Comparison of ENCODE assay signal across 8 cellular contexts in genomic region chr19:13153627-13154240, GRCh38. TPM values are rescaled to one million over a fixed set of nuclear protein-coding genes. Genes with fewer than 3 reads are reported as not detected.
A peak's percentile ranks its signal among the peaks of the same experiment; 100 is the strongest.
DNase-seq lines count a peak whose midpoint lies in the region; ATAC-seq, FAIRE-seq and TF ChIP-seq lines count a peak whose summit lies in the region.

No MANE protein-coding gene starts in this region.

- H3K36me3 ChIP-seq in OCI-LY1 (ENCODE audit: insufficient read depth, low read length) (peaks cover 6% of the 10 kb centered on the region), breast epithelium (no peaks in the 10 kb centered on the region), HepG2 (replicated peaks in 1 of 2; ENCODE audit: control insufficient read depth in 1 of 2, insufficient read depth in 2 of 2, low read length in 2 of 2) (no peaks in the 10 kb centered on the region), testis (ENCODE audit: low read depth, missing control alignments) (no peaks in the 10 kb centered on the region)

- H3F3A ChIP-seq in OCI-LY1 (ENCODE audit: insufficient read depth, low read length): peaks cover 5% of the 10 kb centered on the region

- H3K9me3 ChIP-seq in OCI-LY1 (ENCODE audit: low read length): no peaks in the 10 kb centered on the region
- no peaks in the 10 kb centered on the region for H3K9me3 ChIP-seq in breast epithelium
- H3K9me3 ChIP-seq in HepG2 (ENCODE audit: low read length): no peaks in the 10 kb centered on the region
- no peaks in the 10 kb centered on the region for H3K9me3 ChIP-seq in testis

- H3K27me3 ChIP-seq in OCI-LY1 (ENCODE audit: insufficient read depth, low read length) (no peaks in the 10 kb centered on the region; the same call in 1 of the 2 replicates), breast epithelium (no peaks in the 10 kb centered on the region), HepG2 (ENCODE audit: control insufficient read depth in 1 of 2, insufficient read depth in 2 of 2, low read length in 2 of 2) (no peaks in the 10 kb centered on the region; a peak in 1 of 5 replicates), testis (no peaks in the 10 kb centered on the region)

- H4K20me1 ChIP-seq in OCI-LY1 (ENCODE audit: insufficient read depth, low read length) (no peaks in the 10 kb centered on the region), HepG2 (ENCODE audit: insufficient read depth, low read length) (peaks cover 3% of the 10 kb centered on the region; the same call in 1 of the 2 replicates)

- in situ Hi-C loops in HepG2 (cut with HindIII; ENCODE audit: extremely low pct_ligation_motif_present, low pct_unique_long_range_greater_than_20kb): loop anchor here (5.0 kb wide), 2 partner anchors 36 to 39 kb away; partner anchors contain the start of genes NACC1 and TRMT1

- TF ChIP-seq RAD21 in HepG2 (CRISPR knock-in tag; IDR thresholded peaks at IDR 0.05): no peak; the same call in 1 of the 2 replicates

- H3K4me1 ChIP-seq in OCI-LY1 (ENCODE audit: insufficient read depth, low read length, severe bottlenecking) (peaks cover 46% of the 10 kb centered on the region), breast epithelium (peaks cover 4 to 9% of the 10 kb centered on the region in 2 donors), HepG2 (ENCODE audit: insufficient read depth, low read length) (peaks cover 41% of the 10 kb centered on the region), testis (peaks cover 18% of the 10 kb centered on the region)

- POLR2A ChIA-PET in HepG2 (lab: Yijun Ruan, JAX): interaction anchor here (1.3 to 3.0 kb wide), 11 partner anchors 10 to 100 kb away, joined by 3 to 108 read pairs (median 8); partner anchors contain the start of gene NACC1

- CTCF ChIA-PET in HepG2 (lab: Yijun Ruan, JAX; ENCODE audit: low intra/inter-chr PET ratio, low total read pairs): interaction anchor here (1.2 kb wide), 1 partner anchor 42 kb away, joined by 3 read pairs; no protein-coding TSS in a partner anchor

- H3K79me2 ChIP-seq in OCI-LY1 (ENCODE audit: insufficient read depth, low read length) (no peaks in the 10 kb centered on the region), HepG2 (ENCODE audit: insufficient read depth, low read length) (peaks cover 46% of the 10 kb centered on the region)

- intact Hi-C loops in breast epithelium (cut with DNase I; ENCODE audit: low total_unique reads) (no loop called here), HepG2 (cut with micrococcal nuclease; ENCODE audit: unreplicated experiment) (loop anchor here (5.0 kb wide), 2 partner anchors 36 to 694 kb away; partner anchors contain the start of genes NACC1 and TRMT1), testis (cut with DNase I; ENCODE audit: low total_unique reads) (loop anchor here (5.0 kb wide), 1 partner anchor 36 kb away; the partner anchor contains the start of genes NACC1 and TRMT1)

- FAIRE-seq in HepG2 (lab: Jason Lieb, UNC): no peak

- ATAC-seq in HepG2 (no peak), GM21529 (IDR thresholded peaks at IDR 0.05; ENCODE audit: unreplicated experiment) (no peak), HG02884 (IDR thresholded peaks at IDR 0.05; ENCODE audit: unreplicated experiment) (no peak)

- peak overlapping the region; percentile 88 for H3K9ac ChIP-seq in OCI-LY1 (ENCODE audit: low read length)
- peak overlapping the region; percentile 94 for H3K9ac ChIP-seq in HepG2 (ENCODE audit: insufficient read depth, low read depth, low read length)

- TF ChIP-seq CTCF in OCI-LY1 (IDR thresholded peaks at IDR 0.05; ENCODE audit: low read length) (no peak), breast epithelium (IDR thresholded peaks at IDR 0.05) (no peak), HepG2 (CRISPR knock-in tag; IDR thresholded peaks at IDR 0.05) (no peak; the same call in 1 of the 2 replicates), testis (IDR thresholded peaks at IDR 0.05) (no peak)

- no peak overlapping the region for H3K27ac ChIP-seq in OCI-LY1 (ENCODE audit: low read depth, low read length, poor library complexity, severe bottlenecking)
- H3K27ac ChIP-seq in breast epithelium: peak overlapping the region; percentile 99 to 100
- H3K27ac ChIP-seq in HepG2 (ENCODE audit: extremely low read length, insufficient read depth, low read length): peak overlapping the region; percentile 95
- H3K27ac ChIP-seq in testis: peak overlapping the region; percentile 60 to 96

- TF ChIP-seq POLR2A in breast epithelium (IDR thresholded peaks at IDR 0.05) (no peak), HepG2 (IDR thresholded peaks at IDR 0.05; ENCODE audit: insufficient read depth in 1 of 2, low read depth in 2 of 2, low read length in 2 of 2) (no peak), testis (IDR thresholded peaks at IDR 0.05) (no peak)

- no peak overlapping the region for H2AFZ ChIP-seq in OCI-LY1 (ENCODE audit: low read length)
- no peak overlapping the region for H2AFZ ChIP-seq in HepG2 (ENCODE audit: low read length)

- no peak for TF ChIP-seq EP300 in HepG2 (IDR thresholded peaks at IDR 0.05; ENCODE audit: low read depth in 2 of 2, low read length in 2 of 2)
- TF ChIP-seq EP300 in HepG2 (CRISPR knock-in tag; IDR thresholded peaks at IDR 0.05; ENCODE audit: borderline replicate concordance): no peak

- DNase-seq in NCI-H1105 treated with DMSO at 0.1 percent for 48 hours (lab: John Stamatoyannopoulos, UW): peak; percentile 32
- DNase-seq in NCI-H1105 (lab: John Stamatoyannopoulos, UW): no peak
- peak in 1 of 2 donors; percentile 35 for DNase-seq in breast epithelium (ENCODE audit: low spot score in 2 of 2)
- no peak for DNase-seq in HepG2 (ENCODE audit: low spot score)
- DNase-seq in testis: no peak

- no TSS peak for BruUV-seq in HepG2 (replicated peaks; lab: Mats Ljungman, UMichigan)

- H3K4me3 ChIP-seq in OCI-LY1 (ENCODE audit: low read depth, low read length, poor library complexity, severe bottlenecking) (peak overlapping the region; percentile 90), breast epithelium (peak overlapping the region; percentile 72 to 84 (median 77)), HepG2 (replicated peaks in 1 of 3; ENCODE audit: insufficient read depth in 1 of 3, low read depth in 2 of 3, low read length in 3 of 3) (peak overlapping the region; percentile 57 to 91 (median 74)), testis (peak overlapping the region; percentile 73 to 78)

- H3K4me2 ChIP-seq in OCI-LY1 (ENCODE audit: low read length) (peak overlapping the region; percentile 94), HepG2 (ENCODE audit: low read depth, low read length) (peak overlapping the region; percentile 96)

- 65% methylated on average over 51 of the region's 63 CpGs for WGBS in HepG2 (ENCODE audit: low lambda C conversion rate)
- WGBS in testis, 2 donors: 42% methylated on average over 22 to 61 of the region's 63 CpGs

- no peaks in the 10 kb centered on the region for H3K9me2 ChIP-seq in OCI-LY1 (ENCODE audit: low read depth, low read length)

RNA-seq across cellular contexts. Expression of gene IER2, which starts 3.5 kb away (rescaled TPM):
- total RNA-seq in breast epithelium (100 to 1,000 TPM in 1 of 3 donors, 10 to 100 TPM in 2; 20.6 to 146 (median 79.6) TPM), HepG2 (2016; rRNA removed; fragmentation: Illumina TruSeq; extraction: Trizol) (10.0 and 14.3 TPM in 2 replicates), testis (10 to 100 TPM; 18.1 to 29.4 TPM)
- total RNA-seq in HepG2 (2016; cell fraction: cytosol; rRNA removed; fragmentation: Illumina TruSeq; extraction: Trizol; ENCODE audit: low read depth): 5.0 and 5.9 TPM in 2 replicates
- total RNA-seq in HepG2 (2016; cell fraction: insoluble cytoplasmic fraction; rRNA removed; fragmentation: Illumina TruSeq; extraction: Trizol): 8.1 and 16.1 TPM in 2 replicates
- 10.0 and 11.1 TPM in 2 replicates for total RNA-seq in HepG2 (2016; cell fraction: membrane; rRNA removed; fragmentation: Illumina TruSeq; extraction: Trizol)
- 12.6 and 13.6 TPM in 2 replicates for total RNA-seq in HepG2 (2016; cell fraction: nucleus; rRNA removed; fragmentation: Illumina TruSeq; extraction: Trizol)
- polyA plus RNA-seq in HepG2 (2011; rRNA removed) (10.1 and 12.9 TPM in 2 replicates), testis (ENCODE audit: insufficient read depth, low read depth, low replicate concordance) (23.3 TPM)
- polyA plus RNA-seq in HepG2 (2011; cell fraction: cytosol; rRNA removed): 14.4 and 15.3 TPM in 2 replicates
- 84.6 and 97.2 TPM in 2 replicates for polyA plus RNA-seq in HepG2 (2011; cell fraction: nucleus; rRNA removed)
- polyA plus RNA-seq in HepG2 (2012): 20.1 and 25.8 TPM in 2 replicates
- 5.5 and 5.8 TPM in 2 replicates for polyA plus RNA-seq in HepG2 (2016; cell fraction: cytosol; fragmentation: Illumina TruSeq; extraction: Trizol; ENCODE audit: low read depth)
- 17.5 and 22.6 TPM in 2 replicates for polyA plus RNA-seq in HepG2 (2016; cell fraction: insoluble cytoplasmic fraction; fragmentation: Illumina TruSeq; extraction: Trizol; ENCODE audit: low read depth)
- polyA plus RNA-seq in HepG2 (2016; cell fraction: membrane; fragmentation: Illumina TruSeq; extraction: Trizol; ENCODE audit: low read depth): 9.7 and 9.8 TPM in 2 replicates
- 39.1 and 40.8 TPM in 2 replicates for polyA plus RNA-seq in HepG2 (2016; cell fraction: nucleus; fragmentation: Illumina TruSeq; extraction: Trizol; ENCODE audit: insufficient read depth, low read depth)
- 8.1 and 9.7 TPM in 2 replicates for polyA minus RNA-seq in HepG2 (2011; rRNA and poly(A)+ RNA removed; ENCODE audit: low replicate concordance)
- polyA minus RNA-seq in HepG2 (2011; cell fraction: cytosol; rRNA and poly(A)+ RNA removed): 7.0 and 7.3 TPM in 2 replicates
- 9.7 and 9.9 TPM in 2 replicates for polyA minus RNA-seq in HepG2 (2011; cell fraction: nucleus; rRNA and poly(A)+ RNA removed)

RNA-seq across cellular contexts. Expression of gene STX10, which starts 3.6 kb away (rescaled TPM):
- total RNA-seq in breast epithelium (10 to 100 TPM; 74.6 to 78.3 (median 75.2) TPM), HepG2 (2016; rRNA removed; fragmentation: Illumina TruSeq; extraction: Trizol) (36.8 and 47.9 TPM in 2 replicates), testis (10 to 100 TPM; 27.2 to 37.6 TPM)
- total RNA-seq in HepG2 (2016; cell fraction: cytosol; rRNA removed; fragmentation: Illumina TruSeq; extraction: Trizol; ENCODE audit: low read depth): 56.0 and 67.5 TPM in 2 replicates
- total RNA-seq in HepG2 (2016; cell fraction: insoluble cytoplasmic fraction; rRNA removed; fragmentation: Illumina TruSeq; extraction: Trizol): 33.4 and 50.3 TPM in 2 replicates
- total RNA-seq in HepG2 (2016; cell fraction: membrane; rRNA removed; fragmentation: Illumina TruSeq; extraction: Trizol): 78.5 and 90.1 TPM in 2 replicates
- 27.2 and 35.2 TPM in 2 replicates for total RNA-seq in HepG2 (2016; cell fraction: nucleus; rRNA removed; fragmentation: Illumina TruSeq; extraction: Trizol)
- polyA plus RNA-seq in HepG2 (2011; rRNA removed) (66.4 and 85.5 TPM in 2 replicates), testis (ENCODE audit: insufficient read depth, low read depth, low replicate concordance) (18.1 TPM)
- 58.0 and 78.9 TPM in 2 replicates for polyA plus RNA-seq in HepG2 (2011; cell fraction: cytosol; rRNA removed)
- 198 and 219 TPM in 2 replicates for polyA plus RNA-seq in HepG2 (2011; cell fraction: nucleus; rRNA removed)
- polyA plus RNA-seq in HepG2 (2012): 28.8 and 43.3 TPM in 2 replicates
- polyA plus RNA-seq in HepG2 (2016; cell fraction: cytosol; fragmentation: Illumina TruSeq; extraction: Trizol; ENCODE audit: low read depth): 79.7 and 89.7 TPM in 2 replicates
- 39.4 and 44.9 TPM in 2 replicates for polyA plus RNA-seq in HepG2 (2016; cell fraction: insoluble cytoplasmic fraction; fragmentation: Illumina TruSeq; extraction: Trizol; ENCODE audit: low read depth)
- polyA plus RNA-seq in HepG2 (2016; cell fraction: membrane; fragmentation: Illumina TruSeq; extraction: Trizol; ENCODE audit: low read depth): 85.7 and 88.6 TPM in 2 replicates
- 76.5 and 85.3 TPM in 2 replicates for polyA plus RNA-seq in HepG2 (2016; cell fraction: nucleus; fragmentation: Illumina TruSeq; extraction: Trizol; ENCODE audit: insufficient read depth, low read depth)
- 37.6 and 153 TPM in 2 replicates for polyA minus RNA-seq in HepG2 (2011; rRNA and poly(A)+ RNA removed; ENCODE audit: low replicate concordance)
- 11.9 and 14.2 TPM in 2 replicates for polyA minus RNA-seq in HepG2 (2011; cell fraction: cytosol; rRNA and poly(A)+ RNA removed)
- 10.3 and 12.1 TPM in 2 replicates for polyA minus RNA-seq in HepG2 (2011; cell fraction: nucleus; rRNA and poly(A)+ RNA removed)

RNA-seq across cellular contexts. Expression of gene NACC1, which starts 35.7 kb away (rescaled TPM):
- total RNA-seq in breast epithelium (10 to 100 TPM in 2 of 3 donors, 1 to 10 TPM in 1; 8.5 to 20.5 (median 19.7) TPM), HepG2 (2016; rRNA removed; fragmentation: Illumina TruSeq; extraction: Trizol) (31.8 and 46.7 TPM in 2 replicates), testis (100 to 1,000 TPM in 1 of 2 donors, 10 to 100 TPM in 1; 75.9 to 102 TPM)
- 6.8 and 8.2 TPM in 2 replicates for total RNA-seq in HepG2 (2016; cell fraction: cytosol; rRNA removed; fragmentation: Illumina TruSeq; extraction: Trizol; ENCODE audit: low read depth)
- total RNA-seq in HepG2 (2016; cell fraction: insoluble cytoplasmic fraction; rRNA removed; fragmentation: Illumina TruSeq; extraction: Trizol): 29.7 and 42.3 TPM in 2 replicates
- 37.1 and 38.6 TPM in 2 replicates for total RNA-seq in HepG2 (2016; cell fraction: membrane; rRNA removed; fragmentation: Illumina TruSeq; extraction: Trizol)
- 21.0 and 21.3 TPM in 2 replicates for total RNA-seq in HepG2 (2016; cell fraction: nucleus; rRNA removed; fragmentation: Illumina TruSeq; extraction: Trizol)
- polyA plus RNA-seq in HepG2 (2011; rRNA removed) (42.3 and 55.2 TPM in 2 replicates), testis (ENCODE audit: insufficient read depth, low read depth, low replicate concordance) (38.2 TPM)
- 33.3 and 62.6 TPM in 2 replicates for polyA plus RNA-seq in HepG2 (2011; cell fraction: cytosol; rRNA removed)
- polyA plus RNA-seq in HepG2 (2011; cell fraction: nucleus; rRNA removed): 93.5 and 114 TPM in 2 replicates
- polyA plus RNA-seq in HepG2 (2012): 13.2 and 18.2 TPM in 2 replicates
- 6.3 and 6.7 TPM in 2 replicates for polyA plus RNA-seq in HepG2 (2016; cell fraction: cytosol; fragmentation: Illumina TruSeq; extraction: Trizol; ENCODE audit: low read depth)
- 35.6 and 46.3 TPM in 2 replicates for polyA plus RNA-seq in HepG2 (2016; cell fraction: insoluble cytoplasmic fraction; fragmentation: Illumina TruSeq; extraction: Trizol; ENCODE audit: low read depth)
- 28.2 and 28.5 TPM in 2 replicates for polyA plus RNA-seq in HepG2 (2016; cell fraction: membrane; fragmentation: Illumina TruSeq; extraction: Trizol; ENCODE audit: low read depth)
- 37.4 and 39.4 TPM in 2 replicates for polyA plus RNA-seq in HepG2 (2016; cell fraction: nucleus; fragmentation: Illumina TruSeq; extraction: Trizol; ENCODE audit: insufficient read depth, low read depth)
- 91.1 and 200 TPM in 2 replicates for polyA minus RNA-seq in HepG2 (2011; rRNA and poly(A)+ RNA removed; ENCODE audit: low replicate concordance)
- 45.0 and 58.7 TPM in 2 replicates for polyA minus RNA-seq in HepG2 (2011; cell fraction: cytosol; rRNA and poly(A)+ RNA removed)
- polyA minus RNA-seq in HepG2 (2011; cell fraction: nucleus; rRNA and poly(A)+ RNA removed): 12.7 and 13.6 TPM in 2 replicates

RNA-seq across cellular contexts. Expression of gene TRMT1, which starts 37.2 kb away (rescaled TPM):
- total RNA-seq in breast epithelium (10 to 100 TPM; 29.7 to 37.4 (median 31.7) TPM), HepG2 (2016; rRNA removed; fragmentation: Illumina TruSeq; extraction: Trizol) (27.9 and 44.1 TPM in 2 replicates), testis (10 to 100 TPM; 44.8 to 50.0 TPM)
- total RNA-seq in HepG2 (2016; cell fraction: cytosol; rRNA removed; fragmentation: Illumina TruSeq; extraction: Trizol; ENCODE audit: low read depth): 9.6 and 11.8 TPM in 2 replicates
- total RNA-seq in HepG2 (2016; cell fraction: insoluble cytoplasmic fraction; rRNA removed; fragmentation: Illumina TruSeq; extraction: Trizol): 23.9 and 45.4 TPM in 2 replicates
- total RNA-seq in HepG2 (2016; cell fraction: membrane; rRNA removed; fragmentation: Illumina TruSeq; extraction: Trizol): 14.3 and 15.5 TPM in 2 replicates
- total RNA-seq in HepG2 (2016; cell fraction: nucleus; rRNA removed; fragmentation: Illumina TruSeq; extraction: Trizol): 55.3 and 60.2 TPM in 2 replicates
- polyA plus RNA-seq in HepG2 (2011; rRNA removed) (35.5 and 42.9 TPM in 2 replicates), testis (ENCODE audit: insufficient read depth, low read depth, low replicate concordance) (35.9 TPM)
- 16.0 and 24.0 TPM in 2 replicates for polyA plus RNA-seq in HepG2 (2011; cell fraction: cytosol; rRNA removed)
- 421 and 529 TPM in 2 replicates for polyA plus RNA-seq in HepG2 (2011; cell fraction: nucleus; rRNA removed)
- polyA plus RNA-seq in HepG2 (2012): 22.9 and 29.0 TPM in 2 replicates
- polyA plus RNA-seq in HepG2 (2016; cell fraction: cytosol; fragmentation: Illumina TruSeq; extraction: Trizol; ENCODE audit: low read depth): 9.7 and 9.9 TPM in 2 replicates
- polyA plus RNA-seq in HepG2 (2016; cell fraction: insoluble cytoplasmic fraction; fragmentation: Illumina TruSeq; extraction: Trizol; ENCODE audit: low read depth): 24.6 and 27.1 TPM in 2 replicates
- 10.7 and 11.5 TPM in 2 replicates for polyA plus RNA-seq in HepG2 (2016; cell fraction: membrane; fragmentation: Illumina TruSeq; extraction: Trizol; ENCODE audit: low read depth)
- 144 and 171 TPM in 2 replicates for polyA plus RNA-seq in HepG2 (2016; cell fraction: nucleus; fragmentation: Illumina TruSeq; extraction: Trizol; ENCODE audit: insufficient read depth, low read depth)
- polyA minus RNA-seq in HepG2 (2011; rRNA and poly(A)+ RNA removed; ENCODE audit: low replicate concordance): 61.2 and 61.3 TPM in 2 replicates
- polyA minus RNA-seq in HepG2 (2011; cell fraction: cytosol; rRNA and poly(A)+ RNA removed): 12.5 and 24.5 TPM in 2 replicates
- 44.6 and 48.9 TPM in 2 replicates for polyA minus RNA-seq in HepG2 (2011; cell fraction: nucleus; rRNA and poly(A)+ RNA removed)

RNA-seq across cellular contexts. Expression of gene LYL1, which starts 51.1 kb away (rescaled TPM):
- total RNA-seq in breast epithelium (10 to 100 TPM in 1 of 3 donors, 1 to 10 TPM in 2; 7.0 to 21.0 (median 9.2) TPM), HepG2 (2016; rRNA removed; fragmentation: Illumina TruSeq; extraction: Trizol) (0.69 and 0.75 TPM in 2 replicates), testis (10 to 100 TPM; 15.9 to 35.8 TPM)
- total RNA-seq in HepG2 (2016; cell fraction: cytosol; rRNA removed; fragmentation: Illumina TruSeq; extraction: Trizol; ENCODE audit: low read depth): 0.79 and 0.91 TPM in 2 replicates
- total RNA-seq in HepG2 (2016; cell fraction: insoluble cytoplasmic fraction; rRNA removed; fragmentation: Illumina TruSeq; extraction: Trizol): 0.40 and 0.97 TPM in 2 replicates
- 0.74 and 0.90 TPM in 2 replicates for total RNA-seq in HepG2 (2016; cell fraction: membrane; rRNA removed; fragmentation: Illumina TruSeq; extraction: Trizol)
- total RNA-seq in HepG2 (2016; cell fraction: nucleus; rRNA removed; fragmentation: Illumina TruSeq; extraction: Trizol): 0.31 and 0.75 TPM in 2 replicates
- polyA plus RNA-seq in HepG2 (2011; rRNA removed) (0.72 and 0.92 TPM in 2 replicates), testis (ENCODE audit: insufficient read depth, low read depth, low replicate concordance) (21.9 TPM)
- polyA plus RNA-seq in HepG2 (2011; cell fraction: cytosol; rRNA removed): 0.71 and 1.6 TPM in 2 replicates
- polyA plus RNA-seq in HepG2 (2011; cell fraction: nucleus; rRNA removed): 2.0 and 2.6 TPM in 2 replicates
- 0.31 and 0.32 TPM in 2 replicates for polyA plus RNA-seq in HepG2 (2012)
- polyA plus RNA-seq in HepG2 (2016; cell fraction: cytosol; fragmentation: Illumina TruSeq; extraction: Trizol; ENCODE audit: low read depth): 0.57 and 0.66 TPM in 2 replicates
- 0.51 and 0.59 TPM in 2 replicates for polyA plus RNA-seq in HepG2 (2016; cell fraction: insoluble cytoplasmic fraction; fragmentation: Illumina TruSeq; extraction: Trizol; ENCODE audit: low read depth)
- 0.76 and 0.86 TPM in 2 replicates for polyA plus RNA-seq in HepG2 (2016; cell fraction: membrane; fragmentation: Illumina TruSeq; extraction: Trizol; ENCODE audit: low read depth)
- 0.93 and 1.5 TPM in 2 replicates for polyA plus RNA-seq in HepG2 (2016; cell fraction: nucleus; fragmentation: Illumina TruSeq; extraction: Trizol; ENCODE audit: insufficient read depth, low read depth)
- 0.09 and 1.9 TPM in 2 replicates for polyA minus RNA-seq in HepG2 (2011; rRNA and poly(A)+ RNA removed; ENCODE audit: low replicate concordance)
- 0.49 and 0.70 TPM in 2 replicates for polyA minus RNA-seq in HepG2 (2011; cell fraction: cytosol; rRNA and poly(A)+ RNA removed)
- 0.64 and 1.1 TPM in 2 replicates for polyA minus RNA-seq in HepG2 (2011; cell fraction: nucleus; rRNA and poly(A)+ RNA removed)
